Comparison of ENCODE assay signal across 1 cellular context in genomic region chr10:5343561-5343960, GRCh38.
TF ChIP-seq lines count a peak whose summit lies in the region.

No MANE protein-coding gene starts in this region.

TF ChIP-seq in SK-N-SH, 30 proteins besides CTCF, POLR2A, EP300 and RAD21 (continued from another document):
- TF ChIP-seq IRF3 (IDR thresholded peaks at IDR 0.05; ENCODE audit: low read depth, low read length): no peak
- no peak for TF ChIP-seq MEF2A (IDR thresholded peaks at IDR 0.05; ENCODE audit: borderline replicate concordance, low read depth)
- TF ChIP-seq RXRA (IDR thresholded peaks at IDR 0.05; ENCODE audit: borderline replicate concordance, low read depth): no peak
- TF ChIP-seq JUND (IDR thresholded peaks at IDR 0.05): no peak
